8 cellular contexts compared by ENCODE assay signal in genomic region chr12:123713398-123714301, GRCh38. TPM values are rescaled to one million over a fixed set of nuclear protein-coding genes. Genes with fewer than 3 reads are reported as not detected.
DNase-seq lines count a peak whose midpoint lies in the region; ATAC-seq and TF ChIP-seq lines count a peak whose summit lies in the region.

No MANE protein-coding gene starts in this region.

- peak; percentile 37 for DNase-seq in DMS53 (lab: John Stamatoyannopoulos, UW)
- no peak for DNase-seq in DMS53 treated with DMSO at 0.1 percent for 48 hours (lab: John Stamatoyannopoulos, UW; ENCODE audit: unreplicated experiment)
- peak; percentile 24 for DNase-seq in amniotic epithelial cell (ENCODE audit: low read depth)
- DNase-seq in left lung = no peak
- no peak for DNase-seq in thoracic aorta (ENCODE audit: low spot score)
- DNase-seq in NCI-H345 treated with DMSO at 0.1 percent for 48 hours (lab: John Stamatoyannopoulos, UW; ENCODE audit: unreplicated experiment) = no peak

- H3K27ac ChIP-seq in KMS-11 (no peak overlapping the region), left lung (no peak overlapping the region), thoracic aorta (no peak overlapping the region)

- no peak overlapping the region for H2AFZ ChIP-seq in KMS-11 (ENCODE audit: low read depth)

- ATAC-seq in left lung (peak; percentile 66), thoracic aorta (ENCODE audit: insufficient number of reproducible peaks, low FRiP score, low read depth) (no peak), HG03025 (IDR thresholded peaks at IDR 0.05; ENCODE audit: low FRiP score, unreplicated experiment) (no peak)

- H3K79me2 ChIP-seq in KMS-11 (ENCODE audit: insufficient read depth, low read depth) = no peaks in the 10 kb centered on the region

- no peaks in the 10 kb centered on the region for H4K20me1 ChIP-seq in KMS-11 (ENCODE audit: insufficient read depth)

- peaks cover 7% of the 10 kb centered on the region for H3K4me1 ChIP-seq in KMS-11 (ENCODE audit: low read depth, poor library complexity, severe bottlenecking)
- H3K4me1 ChIP-seq in left lung = peaks cover 5 to 34% of the 10 kb centered on the region in 2 donors
- peaks cover 10 to 21% of the 10 kb centered on the region in 2 donors for H3K4me1 ChIP-seq in thoracic aorta (ENCODE audit: control insufficient read depth in 1 of 2, low read depth in 2 of 2)

- H3K4me3 ChIP-seq in KMS-11 (IDR thresholded peaks at IDR 0.05; ENCODE audit: insufficient read depth, low read depth, low read length) (no peak overlapping the region), left lung (peak overlapping the region in 1 of 2 donors; percentile 87), thoracic aorta (peak overlapping the region; percentile 86)

- H3K9me3 ChIP-seq in left lung (no peaks in the 10 kb centered on the region), thoracic aorta (no peaks in the 10 kb centered on the region)

- TF ChIP-seq CTCF in KMS-11 (conservative IDR thresholded peaks at IDR 0.05; ENCODE audit: low read depth, low read length) (no peak), left lung (IDR thresholded peaks at IDR 0.05) (no peak), thoracic aorta (IDR thresholded peaks at IDR 0.05) (no peak)

- intact Hi-C loops in left lung (cut with DNase I) = no loop called here

- H3K36me3 ChIP-seq in KMS-11 (ENCODE audit: insufficient read depth) = no peaks in the 10 kb centered on the region
- H3K36me3 ChIP-seq in left lung = no peaks in the 10 kb centered on the region
- H3K36me3 ChIP-seq in thoracic aorta = no peaks in the 10 kb centered on the region

- H3K27me3 ChIP-seq in KMS-11 (ENCODE audit: insufficient read depth, low read depth) (no peaks in the 10 kb centered on the region), left lung (no peaks in the 10 kb centered on the region), thoracic aorta (replicated peaks; ENCODE audit: insufficient read depth) (no peaks in the 10 kb centered on the region)

- peak overlapping the region; percentile 61; the same call in 1 of the 2 replicates for H3K9ac ChIP-seq in KMS-11

- H3K4me2 ChIP-seq in KMS-11 = peak overlapping the region; percentile 66

RNA-seq across cellular contexts. Expression of gene ATP6V0A2, which starts 1.5 kb away (rescaled TPM):
- total RNA-seq in left lung (10 to 100 TPM; 20.7 to 37.2 TPM), thoracic aorta (10 to 100 TPM; 14.1 to 32.9 TPM)

RNA-seq across cellular contexts. Expression of gene TCTN2, which starts 42.7 kb away (rescaled TPM):
- total RNA-seq in left lung (10 to 100 TPM; 11.0 to 12.6 TPM), thoracic aorta (1 to 10 TPM; 4.6 to 8.7 TPM)

RNA-seq across cellular contexts. Expression of gene DNAH10, which starts 48.5 kb away (rescaled TPM):
- 1 to 10 TPM in 1 of 2 donors, under 1 TPM in 1; 0.79 to 4.0 TPM for total RNA-seq in left lung
- under 1 TPM; under 0.01 to 0.14 TPM for total RNA-seq in thoracic aorta

Comparison
In these comparisons a context has a peak if more than half of its experiments do, and no peak if none do; other contexts are left out.
1. DNase-seq: peak in DMS53 (single experiment) and amniotic epithelial cell (single experiment); none in DMS53 treated with DMSO at 0.1 percent for 48 hours (single experiment), left lung (0 of 2), thoracic aorta (single experiment) and NCI-H345 treated with DMSO at 0.1 percent for 48 hours (single experiment).